ENCODE assay signal across 27 cellular contexts in the genomic region with DNA sequence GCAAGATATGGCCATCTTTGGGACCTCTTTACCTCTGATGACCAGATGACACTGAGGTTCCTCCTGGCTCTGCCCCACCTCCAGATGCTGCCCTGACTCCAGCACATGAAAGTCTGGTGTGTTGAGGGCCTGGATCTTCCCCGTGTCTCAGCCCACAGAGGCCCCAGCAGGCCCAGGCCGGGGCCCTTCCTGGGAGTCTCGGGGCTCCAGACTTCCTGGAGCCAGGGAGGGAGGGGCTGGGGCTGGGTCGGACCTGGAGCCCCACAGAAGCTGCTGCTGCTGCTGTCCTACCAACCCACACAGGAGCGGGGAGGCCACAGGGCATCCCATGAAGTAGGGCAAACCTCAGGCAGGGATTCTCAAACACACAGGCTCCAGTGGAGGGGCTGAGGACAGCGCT. TPM values are rescaled to one million over a fixed set of nuclear protein-coding genes. Genes with fewer than 3 reads are reported as not detected.
"Had no signal": no experiment of that assay in that cellular context is flagged by ENCODE, and none has a peak within 500 bp of the region (broad histone marks: within the 10 kb centered on the region; RNA-seq: fewer than 3 reads in every experiment).

No MANE protein-coding gene starts in this region.

- FAIRE-seq: astrocyte, frontal cortex had no signal

- H3K4me3 ChIP-seq: adrenal gland, breast epithelium, coronary artery, esophagus muscularis mucosa, sigmoid colon, spleen, thoracic aorta, upper lobe of left lung had no signal

- H3K27me3 ChIP-seq: adrenal gland, breast epithelium, esophagus muscularis mucosa, upper lobe of left lung had no signal

- H3K36me3 ChIP-seq: adrenal gland, breast epithelium, esophagus muscularis mucosa, sigmoid colon, spleen, thoracic aorta, upper lobe of left lung had no signal

- H3K27me3 Mint-ChIP-seq: activated naive CD8-positive, alpha-beta T cell; T-helper 17 cell had no signal

- DNase-seq: activated B cell treated with CpG ODN at 0.5 μM for 24 hours; activated CD4-positive, alpha-beta T cell treated with anti-CD3 and anti-CD28 coated beads for 4 hours; activated CD4-positive, alpha-beta T cell treated with anti-CD3 and anti-CD28 coated beads, Interleukin-2, amount 50 U/mL, for 48 hours; activated CD8-positive, alpha-beta memory T cell treated with anti-CD3 and anti-CD28 coated beads, Interleukin-2, amount 50 U/mL, for 48 hours; activated naive CD4-positive, alpha-beta T cell; activated T-cell treated with anti-CD3 and anti-CD28 coated beads, Interleukin-2, amount 50 U/mL, for 4 hours; adrenal gland; hippocampal formation; left ventricle myocardium superior; mammary epithelial cell; nephron progenitor cell; occipital lobe; sigmoid colon; stimulated activated CD4-positive, alpha-beta T cell treated with anti-CD3 and anti-CD28 coated beads, Interleukin-4, amount 100 ng/mL, for 1 hour; stimulated activated naive CD4-positive, alpha-beta T cell treated with Interleukin-2 at 50 U/mL for 16 hours; T-helper 17 cell; upper lobe of left lung had no signal

- H3K36me3 Mint-ChIP-seq: activated naive CD8-positive, alpha-beta T cell had no signal

- H3K9me3 ChIP-seq: adrenal gland, breast epithelium, esophagus muscularis mucosa, sigmoid colon, spleen, thoracic aorta, upper lobe of left lung had no signal

- ATAC-seq: activated T-cell treated with anti-CD3 and anti-CD28 coated beads, Interleukin-2, amount 50 U/mL, for 4 hours; left ventricle myocardium superior; T-helper 17 cell had no signal

- H3K9me3 Mint-ChIP-seq: activated B cell treated with CpG ODN at 0.5 μM for 24 hours; activated T-cell treated with anti-CD3 and anti-CD28 coated beads, Interleukin-2, amount 50 U/mL, for 4 hours; activated T-helper 2 cell treated with anti-CD3 and anti-CD28 coated beads, Interferon-gamma antibody, Interleukin-2, Interleukin-4, amounts not matched to agents 10 μg/mL and 5 μg/mL and 100 μg/mL, durations not matched to agents 14 hours and 24 hours and 36 hours; central memory CD8-positive, alpha-beta T cell; nephron progenitor cell had no signal

- H3K4me3 Mint-ChIP-seq: activated B cell treated with CpG ODN at 0.5 μM for 24 hours; activated naive CD8-positive, alpha-beta T cell; activated T-cell treated with anti-CD3 and anti-CD28 coated beads, Interleukin-2, amount 50 U/mL, for 4 hours; T-helper 17 cell had no signal

- H3K27ac ChIP-seq: adrenal gland, breast epithelium, coronary artery, esophagus muscularis mucosa, sigmoid colon, spleen, thoracic aorta, upper lobe of left lung had no signal

- H3K27ac Mint-ChIP-seq: activated B cell treated with CpG ODN at 0.5 μM for 24 hours; activated naive CD8-positive, alpha-beta T cell; activated T-helper 2 cell treated with anti-CD3 and anti-CD28 coated beads, Interferon-gamma antibody, Interleukin-2, Interleukin-4, amounts not matched to agents 10 μg/mL and 5 μg/mL and 100 μg/mL, durations not matched to agents 14 hours and 24 hours and 36 hours; nephron progenitor cell; T-helper 17 cell had no signal

- H3K4me1 ChIP-seq: breast epithelium had no signal

RNA-seq across cellular contexts. Expression of gene WNT11, which starts 32.2 kb away (rescaled TPM):
- polyA plus RNA-seq: mammary epithelial cell had no signal
